In the genomic region with DNA sequence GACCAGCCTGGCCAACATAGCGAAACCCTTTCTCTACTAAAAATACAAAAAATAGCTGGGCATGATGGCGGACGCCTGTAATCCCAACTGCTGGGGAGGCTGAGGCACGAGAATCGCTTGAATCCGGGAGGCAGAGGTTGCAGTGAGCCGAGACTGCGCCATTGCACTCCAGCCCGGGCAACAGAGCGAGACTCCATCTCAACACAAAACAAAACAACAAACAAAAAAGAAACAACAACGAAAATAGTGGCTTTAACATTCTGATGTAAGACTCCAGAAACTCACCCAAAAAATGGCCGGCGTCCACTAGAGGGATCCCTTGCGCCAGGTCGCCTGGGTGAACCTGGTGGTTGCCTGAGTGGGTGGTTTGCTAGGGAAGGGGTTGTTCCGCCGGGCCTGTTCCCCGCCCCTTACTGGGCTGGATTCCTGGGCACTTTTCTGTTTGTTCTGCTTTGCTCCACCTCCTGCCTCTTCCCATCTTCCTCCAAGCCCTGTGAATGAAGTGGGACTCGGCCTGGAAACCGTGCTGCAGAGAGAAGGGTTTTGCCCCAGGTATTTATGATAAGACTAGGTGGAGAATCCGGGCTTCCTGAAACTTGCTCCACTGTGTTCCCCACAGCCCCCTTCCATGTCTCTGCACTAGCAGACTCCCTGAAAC, we compare ENCODE assay signal across 1 cellular context.
TF ChIP-seq lines count a peak whose summit lies in the region.

No MANE protein-coding gene starts in this region.

TF ChIP-seq in HCT116, 20 proteins besides CTCF, POLR2A, EP300 and RAD21 (continued from another document):
- peak; percentile 74 for TF ChIP-seq CEBPB (IDR thresholded peaks at IDR 0.05; ENCODE audit: low read depth)
- TF ChIP-seq, protein P1, sequence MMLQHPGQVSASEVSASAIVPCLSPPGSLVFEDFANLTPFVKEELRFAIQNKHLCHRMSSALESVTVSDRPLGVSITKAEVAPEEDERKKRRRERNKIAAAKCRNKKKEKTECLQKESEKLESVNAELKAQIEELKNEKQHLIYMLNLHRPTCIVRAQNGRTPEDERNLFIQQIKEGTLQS (IDR thresholded peaks at IDR 0.05), result no peak
- peak; percentile 52; the same call in 1 of the 2 replicates for TF ChIP-seq POLR2AphosphoS5 (IDR thresholded peaks at IDR 0.05; ENCODE audit: low read depth, low read length)
- peak; percentile 82 for TF ChIP-seq YY1 (IDR thresholded peaks at IDR 0.05; ENCODE audit: extremely low read depth, insufficient replicate concordance, low read depth, low read length)
- TF ChIP-seq SIN3A (IDR thresholded peaks at IDR 0.05; ENCODE audit: low read depth), result no peak
- TF ChIP-seq ZFX (IDR thresholded peaks at IDR 0.05), result no peak
